24 cellular contexts compared by ENCODE assay signal in genomic region chr6:36686668-36687513, GRCh38. TPM values are rescaled to one million over a fixed set of nuclear protein-coding genes. Genes with fewer than 3 reads are reported as not detected.
DNase-seq lines count a peak whose midpoint lies in the region; ATAC-seq, FAIRE-seq and TF ChIP-seq lines count a peak whose summit lies in the region.
"Had no signal": no experiment of that assay in that cellular context is flagged by ENCODE, and none has a peak within 500 bp of the region (broad histone marks: within the 10 kb centered on the region; RNA-seq: fewer than 3 reads in every experiment).

No MANE protein-coding gene starts in this region.

- H3K79me2 ChIP-seq in K562 (ENCODE audit: control insufficient read depth, insufficient read depth, low read length), result no peaks in the 10 kb centered on the region

- H3K27me3 Mint-ChIP-seq in CD14-positive monocyte (ENCODE audit: low read depth in 3 of 3), result peaks cover 0 to 2% (median 1%) of the 10 kb centered on the region in 3 donors
- H3K27me3 Mint-ChIP-seq in nephron progenitor cell (ENCODE audit: low read depth, poor library complexity), result peaks cover 11% of the 10 kb centered on the region
- H3K27me3 Mint-ChIP-seq: activated CD4-positive, alpha-beta memory T cell treated with anti-CD3 and anti-CD28 coated beads for 36 hours had no signal

- no peaks in the 10 kb centered on the region; the same call in 2 of the 3 replicates for H3K36me3 ChIP-seq in K562 (ENCODE audit: control insufficient read depth, insufficient read depth, low read length)

- H2AFZ ChIP-seq in K562 (ENCODE audit: low read depth, low read length), result no peak overlapping the region
- H2AFZ ChIP-seq: hepatocyte had no signal

- CTCF ChIA-PET in K562 (lab: Yijun Ruan, JAX; ENCODE audit: low intra/inter-chr PET ratio), result interaction anchor here (0.5 kb wide), 1 partner anchor 29 kb away, joined by 3 read pairs; no protein-coding TSS in a partner anchor

- no peaks in the 10 kb centered on the region for H3K9me3 ChIP-seq in K562 (replicated peaks; ENCODE audit: control insufficient read depth, insufficient read depth, low read depth, low read length)
- H3K9me3 ChIP-seq: right lobe of liver, thyroid gland had no signal

- no peaks in the 10 kb centered on the region for H3K9me1 ChIP-seq in K562 (ENCODE audit: control insufficient read depth, insufficient read depth, low read length)

- intact Hi-C loops in CD14-positive monocyte (cut with micrococcal nuclease) (no loop called here), K562 (cut with micrococcal nuclease) (no loop called here)

- H3K4me3 Mint-ChIP-seq in CD14-positive monocyte (no peak overlapping the region), nephron progenitor cell (no peak overlapping the region)
- H3K4me3 Mint-ChIP-seq: activated CD4-positive, alpha-beta memory T cell treated with anti-CD3 and anti-CD28 coated beads for 36 hours; WTC11 had no signal

- H3K27ac Mint-ChIP-seq in CD14-positive monocyte (peak overlapping the region; percentile 79 to 98 (median 95)), nephron progenitor cell (peak overlapping the region; percentile 45)
- H3K27ac Mint-ChIP-seq: activated CD4-positive, alpha-beta memory T cell treated with anti-CD3 and anti-CD28 coated beads for 36 hours; WTC11 had no signal

- FAIRE-seq in K562 (lab: Jason Lieb, UNC), result no peak
- FAIRE-seq: endometrium had no signal

- H4K20me1 ChIP-seq in K562 (replicated peaks; ENCODE audit: control insufficient read depth, insufficient read depth, low read length), result no peaks in the 10 kb centered on the region

- H3K4me3 ChIP-seq in K562, result no peak overlapping the region
- H3K4me3 ChIP-seq: hepatocyte, right lobe of liver, thyroid gland had no signal

- TF ChIP-seq RAD21 in K562 (CRISPR knock-in tag; conservative IDR thresholded peaks at IDR 0.05 in 1 of 2, IDR thresholded peaks at IDR 0.05 in 1 of 2), result no peak

- peaks cover 10 to 12% of the 10 kb centered on the region in 2 experiments for H3K4me1 ChIP-seq in K562 (replicated peaks in 1 of 2; ENCODE audit: control insufficient read depth in 2 of 2, insufficient read depth in 2 of 2, low read length in 2 of 2)

- no TSS peak for BruUV-seq in K562 (replicated peaks; lab: Mats Ljungman, UMichigan)

- no peak overlapping the region for H3K27ac ChIP-seq in K562 (ENCODE audit: extremely low read depth, low read depth, low read length)
- H3K27ac ChIP-seq: hepatocyte, HL-60, right lobe of liver, thyroid gland had no signal

- DNase-seq in CD14-positive monocyte (ENCODE audit: low spot score) (no peak), K562 (ENCODE audit: extremely low read depth in 1 of 4, low spot score in 3 of 4) (no peak), nephron progenitor cell (no peak), pons (ENCODE audit: low spot score) (no peak), NCI-H345 treated with DMSO at 0.1 percent for 48 hours (lab: John Stamatoyannopoulos, UW; ENCODE audit: unreplicated experiment) (no peak), anterior cingulate cortex (lab: John Stamatoyannopoulos, UW) (no peak)
- DNase-seq: activated CD4-positive, alpha-beta memory T cell treated with anti-CD3 and anti-CD28 coated beads for 36 hours; activated naive CD4-positive, alpha-beta T cell treated with Interleukin-2 at 50 U/mL for 16 hours; activated T-cell treated with anti-CD3 and anti-CD28 coated beads for 4 hours; AML-193; Calu3; NCI-H2081; NCI-H524; SIG-M5; stimulated activated naive CD4-positive, alpha-beta T cell treated with Interleukin-2 at 50 U/mL for 16 hours; thyroid gland had no signal

- H3K27me3 ChIP-seq in K562 (ENCODE audit: control insufficient read depth in 2 of 2, insufficient read depth in 2 of 2, low read length in 2 of 2), result peaks cover 11 to 12% of the 10 kb centered on the region in 2 experiments; a peak in 3 of 5 replicates
- H3K27me3 ChIP-seq: hepatocyte, right lobe of liver, thyroid gland had no signal

- peaks cover 58% of the 10 kb centered on the region for H3K4me1 Mint-ChIP-seq in CD14-positive monocyte
- peaks cover 15% of the 10 kb centered on the region for H3K4me1 Mint-ChIP-seq in nephron progenitor cell

- 28% methylated on average over 10 of the region's 10 CpGs for WGBS in K562 (ENCODE audit: insufficient coverage, low coverage, missing lambda C conversion rate)

- ATAC-seq in K562, result no peak
- ATAC-seq: WTC11 had no signal

- H3K9ac ChIP-seq in K562 (ENCODE audit: insufficient read depth in 1 of 2, low read depth in 2 of 2, low read length in 2 of 2), result no peak overlapping the region

- H3K36me3 Mint-ChIP-seq in CD14-positive monocyte (peaks cover 52 to 63% of the 10 kb centered on the region in 2 donors), nephron progenitor cell (ENCODE audit: low read depth) (peaks cover 42% of the 10 kb centered on the region)

- H3K4me2 ChIP-seq in K562 (ENCODE audit: insufficient read depth, low read length), result no peak overlapping the region
- H3K4me2 ChIP-seq: hepatocyte had no signal

- in situ Hi-C loops in GM18951 (cut with MboI; ENCODE audit: low sequenced_read_pairs, unreplicated experiment), result no loop called here
- in situ Hi-C loops in K562 (cut with MboI), result no loop called here

- no peak for TF ChIP-seq EP300 in K562 (IDR thresholded peaks at IDR 0.05; ENCODE audit: low read length)

- POLR2A ChIA-PET in K562 (lab: Yijun Ruan, JAX), result interaction anchor here (0.8 to 1.5 kb wide), 4 partner anchors 10 to 46 kb away, joined by 3 to 6 read pairs (median 4); partner anchors contain the start of gene RAB44

- peaks cover 0 to 3% (median 0%) of the 10 kb centered on the region in 7 donors for H3K9me3 Mint-ChIP-seq in CD14-positive monocyte
- peaks cover 9% of the 10 kb centered on the region for H3K9me3 Mint-ChIP-seq in nephron progenitor cell
- H3K9me3 Mint-ChIP-seq: activated CD4-positive, alpha-beta memory T cell treated with anti-CD3 and anti-CD28 coated beads for 36 hours had no signal

- TF ChIP-seq CTCF in CD14-positive monocyte (IDR thresholded peaks at IDR 0.05) (no peak), K562 (IDR thresholded peaks at IDR 0.05 in 2 of 3, conservative IDR thresholded peaks at IDR 0.05 in 1 of 3; ENCODE audit: insufficient read depth in 2 of 3, low read depth in 1 of 3, low read length in 3 of 3) (no peak), nephron progenitor cell (IDR thresholded peaks at IDR 0.05) (no peak)

- TF ChIP-seq POLR2A in GM18951 (IDR thresholded peaks at IDR 0.05; ENCODE audit: extremely low read depth, insufficient read depth, insufficient read length) (peak; percentile 52), K562 (conservative IDR thresholded peaks at IDR 0.05) (no peak)

TF ChIP-seq in K562, 482 proteins besides CTCF, POLR2A, EP300 and RAD21 (continues in another document):
- peak; percentile 62 for TF ChIP-seq ZNF316 (IDR thresholded peaks at IDR 0.05)
- 0 out of 2 replicates have a peak, but pooled peaks have one; percentile 24 for TF ChIP-seq TRIM28 (IDR thresholded peaks at IDR 0.05)
- no peak for TF ChIP-seq TCF3 (CRISPR knock-in tag; IDR thresholded peaks at IDR 0.05)
- TF ChIP-seq TEAD1 (CRISPR knock-in tag; IDR thresholded peaks at IDR 0.05), result no peak
- TF ChIP-seq ZKSCAN8 (CRISPR knock-in tag; IDR thresholded peaks at IDR 0.05), result peak; percentile 94
- TF ChIP-seq YY1 (IDR thresholded peaks at IDR 0.05; ENCODE audit: borderline replicate concordance in 1 of 3, control insufficient read depth in 1 of 3, extremely low read depth in 1 of 3, insufficient read depth in 3 of 3, insufficient read length in 1 of 3, insufficient replicate concordance in 2 of 3, low read depth in 1 of 3, low read length in 2 of 3), result peak in 1 of 3 experiments; percentile 19
- no peak for TF ChIP-seq MBD2 (IDR thresholded peaks at IDR 0.05; ENCODE audit: borderline replicate concordance, low read depth)

RNA-seq across cellular contexts. Expression of gene CDKN1A, which starts 8.4 kb away (rescaled TPM):
- polyA plus RNA-seq in CD14-positive monocyte (100 to 1,000 TPM; 117 to 144 TPM), K562 (2011; rRNA removed) (7.6 and 9.2 TPM in 2 replicates), K562 (2014; fragmentation: Illumina TruSeq; extraction: Trizol) (5.8 and 7.7 TPM in 2 replicates), K562 (2014; fragmentation: Nextera tagmentation; extraction: Ambion mirVana) (under 1 TPM; 0.25 to 0.49 TPM), K562 (2014; rRNA removed) (5.9 and 7.0 TPM in 2 replicates)
- 2.3 and 8.5 TPM in 2 replicates for total RNA-seq in K562 (2011; cell fraction: chromatin; rRNA removed; ENCODE audit: low replicate concordance)
- total RNA-seq in K562 (2011; cell fraction: nucleolus; rRNA removed), result 6.4 and 8.2 TPM in 2 replicates
- total RNA-seq in K562 (2011; cell fraction: nucleoplasm; rRNA removed), result 5.9 and 9.0 TPM in 2 replicates
- total RNA-seq in K562 (2014; rRNA removed) (5.1 and 5.6 TPM in 2 replicates), K562 (2014; rRNA removed; fragmentation: Illumina TruSeq; extraction: Trizol) (2.5 and 3.3 TPM in 2 replicates), K562 (2015; rRNA removed; fragmentation: Illumina TruSeq; extraction: Trizol) (2.1 TPM in 2 replicates), K562 (2021) (7.3 and 8.1 TPM in 2 replicates)
- polyA plus RNA-seq in K562 (2011; cell fraction: cytosol; rRNA removed), result 10.9 and 18.9 TPM in 2 replicates
- 9.1 and 12.7 TPM in 2 replicates for polyA plus RNA-seq in K562 (2011; cell fraction: nucleus; rRNA removed)
- polyA plus RNA-seq in K562 (2012), result 8.9 and 18.7 TPM in 2 replicates
- 2.5 and 3.7 TPM in 2 replicates for polyA minus RNA-seq in K562 (2011; rRNA and poly(A)+ RNA removed)
- 3.7 and 5.2 TPM in 2 replicates for polyA minus RNA-seq in K562 (2011; cell fraction: cytosol; rRNA and poly(A)+ RNA removed)
- 3.1 and 4.0 TPM in 2 replicates for polyA minus RNA-seq in K562 (2011; cell fraction: nucleus; rRNA and poly(A)+ RNA removed)

RNA-seq across cellular contexts. Expression of gene RAB44, which starts 10.7 kb away (rescaled TPM):
- 1 to 10 TPM; 1.5 to 1.9 TPM for polyA plus RNA-seq in CD14-positive monocyte
- total RNA-seq in K562 (2011; cell fraction: chromatin; rRNA removed; ENCODE audit: low replicate concordance), result not detected in 2 replicates
- total RNA-seq in K562 (2011; cell fraction: nucleolus; rRNA removed), result 0.17 TPM in 1 of 2 replicates, not detected in the other
- not detected in 2 replicates for total RNA-seq in K562 (2011; cell fraction: nucleoplasm; rRNA removed)
- not detected in 2 replicates for total RNA-seq in K562 (2014; rRNA removed)
- not detected in 2 replicates for total RNA-seq in K562 (2014; rRNA removed; fragmentation: Illumina TruSeq; extraction: Trizol)
- total RNA-seq in K562 (2015; rRNA removed; fragmentation: Illumina TruSeq; extraction: Trizol), result not detected in 2 replicates
- not detected in 2 replicates for total RNA-seq in K562 (2021)
- not detected in 2 replicates for polyA plus RNA-seq in K562 (2011; rRNA removed)
- polyA plus RNA-seq in K562 (2011; cell fraction: cytosol; rRNA removed), result not detected in 2 replicates
- polyA plus RNA-seq in K562 (2011; cell fraction: nucleus; rRNA removed), result not detected in 2 replicates
- 0.10 TPM in 1 of 2 replicates, not detected in the other for polyA plus RNA-seq in K562 (2012)
- not detected in 2 replicates for polyA plus RNA-seq in K562 (2014; fragmentation: Illumina TruSeq; extraction: Trizol)
- polyA plus RNA-seq in K562 (2014; fragmentation: Nextera tagmentation; extraction: Ambion mirVana), result not detected
- polyA plus RNA-seq in K562 (2014; rRNA removed), result not detected in 2 replicates
- not detected in 2 replicates for polyA minus RNA-seq in K562 (2011; rRNA and poly(A)+ RNA removed)
- polyA minus RNA-seq in K562 (2011; cell fraction: cytosol; rRNA and poly(A)+ RNA removed), result not detected in 2 replicates
- polyA minus RNA-seq in K562 (2011; cell fraction: nucleus; rRNA and poly(A)+ RNA removed), result not detected in 2 replicates
- total RNA-seq: Calu3, fibroblast of villous mesenchyme, G401, hepatocyte had no signal
- polyA plus RNA-seq: hepatocyte had no signal

Comparison
In these comparisons a context has a peak if more than half of its experiments do, and no peak if none do; other contexts are left out.
1. RNA of gene CDKN1A, which starts 8.4 kb away (polyA plus RNA-seq): 117 to 144 TPM in CD14-positive monocyte; 0.25 to 18.9 TPM in K562; every median in the first group is over 4 times any median in the second.